ENCODE assay signal across 8 cellular contexts in genomic region chr6:136761227-136761922, GRCh38. TPM values are rescaled to one million over a fixed set of nuclear protein-coding genes. Genes with fewer than 3 reads are reported as not detected.
DNase-seq lines count a peak whose midpoint lies in the region; ATAC-seq, FAIRE-seq and TF ChIP-seq lines count a peak whose summit lies in the region.

No MANE protein-coding gene starts in this region.

- H3K9me3 ChIP-seq in DND-41 (ENCODE audit: insufficient read depth, low read length, severe bottlenecking) (no peaks in the 10 kb centered on the region), MG63 (no peaks in the 10 kb centered on the region)

- ATAC-seq in DND-41 (ENCODE audit: insufficient read depth, low read depth) (peak; percentile 83), HG02970 (IDR thresholded peaks at IDR 0.05; ENCODE audit: low FRiP score, unreplicated experiment) (no peak), HG02798 (IDR thresholded peaks at IDR 0.05; ENCODE audit: poor library complexity, unreplicated experiment) (no peak)
- ATAC-seq in natural killer cell treated with Interleukin-12 subunit alpha and Interleukin-12 subunit beta and Interleukin-15 and Interleukin-18, amount 100 ng/mL, for 72 hours, result peak; percentile 61 to 66

- H3K4me3 Mint-ChIP-seq in natural killer cell treated with Interleukin-12 subunit alpha and Interleukin-12 subunit beta and Interleukin-15 and Interleukin-18, amount 100 ng/mL, for 72 hours, result peak overlapping the region; percentile 87

- H3K27me3 ChIP-seq in DND-41 (ENCODE audit: insufficient read depth, low read length, poor library complexity) (peaks cover 6% of the 10 kb centered on the region), MG63 (no peaks in the 10 kb centered on the region)

- H3K9me3 Mint-ChIP-seq in natural killer cell treated with Interleukin-12 subunit alpha and Interleukin-12 subunit beta and Interleukin-15 and Interleukin-18, amount 100 ng/mL, for 72 hours, result no peaks in the 10 kb centered on the region

- H3K27me3 Mint-ChIP-seq in natural killer cell treated with Interleukin-12 subunit alpha and Interleukin-12 subunit beta and Interleukin-15 and Interleukin-18, amount 100 ng/mL, for 72 hours, result no peaks in the 10 kb centered on the region

- no peak for FAIRE-seq in urothelium cell line (lab: Jason Lieb, UNC)

- no peaks in the 10 kb centered on the region for H4K20me1 ChIP-seq in DND-41 (ENCODE audit: insufficient read depth, low read length)

- no peak overlapping the region for H3K4me2 ChIP-seq in DND-41 (ENCODE audit: insufficient read depth, low read length)

- no peak overlapping the region for H3K27ac ChIP-seq in DND-41 (ENCODE audit: low read length)

- no peaks in the 10 kb centered on the region for H3K79me2 ChIP-seq in DND-41 (ENCODE audit: insufficient read depth, low read length)

- H3K36me3 ChIP-seq in DND-41 (ENCODE audit: insufficient read depth, low read length), result no peaks in the 10 kb centered on the region
- H3K36me3 ChIP-seq in MG63, result no peaks in the 10 kb centered on the region

- no peak overlapping the region for H2AFZ ChIP-seq in DND-41 (ENCODE audit: low read depth, low read length)

- H3K4me3 ChIP-seq in DND-41 (ENCODE audit: low read depth in 1 of 2, low read length in 2 of 2), result no peak overlapping the region
- peak overlapping the region; percentile 7; the same call in 1 of the 2 replicates for H3K4me3 ChIP-seq in MG63

- H3K4me1 ChIP-seq in DND-41 (ENCODE audit: insufficient read depth, low read length), result peaks cover 22% of the 10 kb centered on the region

- no peak overlapping the region for H3K9ac ChIP-seq in DND-41 (ENCODE audit: low read depth, low read length)

- no peak for TF ChIP-seq CTCF in DND-41 (IDR thresholded peaks at IDR 0.05; ENCODE audit: borderline replicate concordance, extremely low read depth, low read length, poor library complexity, severe bottlenecking)

- peaks cover 5% of the 10 kb centered on the region for H3K36me3 Mint-ChIP-seq in natural killer cell treated with Interleukin-12 subunit alpha and Interleukin-12 subunit beta and Interleukin-15 and Interleukin-18, amount 100 ng/mL, for 72 hours

- H3K27ac Mint-ChIP-seq in natural killer cell treated with Interleukin-12 subunit alpha and Interleukin-12 subunit beta and Interleukin-15 and Interleukin-18, amount 100 ng/mL, for 72 hours, result peak overlapping the region; percentile 84 to 95

- peaks cover 62 to 64% of the 10 kb centered on the region in 2 donors for H3K4me1 Mint-ChIP-seq in natural killer cell treated with Interleukin-12 subunit alpha and Interleukin-12 subunit beta and Interleukin-15 and Interleukin-18, amount 100 ng/mL, for 72 hours (ENCODE audit: low read depth in 2 of 2)

- DNase-seq in DND-41 (peak; percentile 40), MG63 (peak; percentile 14), cerebellar nuclear complex (lab: John Stamatoyannopoulos, UW) (peak; percentile 49 to 58), kidney glomerular epithelial cell (lab: John Stamatoyannopoulos, UW) (no peak), urothelium cell line (ENCODE audit: low spot score) (no peak)
- DNase-seq in natural killer cell treated with Interleukin-12 subunit alpha and Interleukin-12 subunit beta and Interleukin-15 and Interleukin-18, amount 100 ng/mL, for 72 hours (ENCODE audit: low spot score), result no peak

RNA-seq across cellular contexts. Expression of gene MAP3K5, which starts 30.9 kb away (rescaled TPM):
- total RNA-seq in MG63 (2014; rRNA removed; shearing (Covaris generic); ENCODE audit: low replicate concordance), result 5.7 and 10.5 TPM in 2 replicates
- 10 to 100 TPM; 27.9 to 33.0 TPM for total RNA-seq in natural killer cell treated with Interleukin-12 subunit alpha and Interleukin-12 subunit beta and Interleukin-15 and Interleukin-18, amount 100 ng/mL, for 72 hours

Comparison
In these comparisons a context has a peak if more than half of its experiments do, and no peak if none do; other contexts are left out.
1. ATAC-seq: peak in DND-41 (single experiment) and natural killer cell treated with Interleukin-12 subunit alpha and Interleukin-12 subunit beta and Interleukin-15 and Interleukin-18, amount 100 ng/mL, for 72 hours (2 of 2); none in HG02970 (single experiment) and HG02798 (single experiment).
2. DNase-seq: peak in DND-41 (single experiment), MG63 (single experiment) and cerebellar nuclear complex (2 of 2); none in natural killer cell treated with Interleukin-12 subunit alpha and Interleukin-12 subunit beta and Interleukin-15 and Interleukin-18, amount 100 ng/mL, for 72 hours (single experiment), kidney glomerular epithelial cell (single experiment) and urothelium cell line (single experiment).